21 cellular contexts compared by ENCODE assay signal in genomic region chr5:139205144-139205543, GRCh38.
"Had no signal": no experiment of that assay in that cellular context is flagged by ENCODE, and none has a peak within 500 bp of the region (broad histone marks: within the 10 kb centered on the region; RNA-seq: fewer than 3 reads in every experiment).

No MANE protein-coding gene starts in this region.

- DNase-seq: dorsolateral prefrontal cortex; effector CD4-positive, alpha-beta T cell; foreskin keratinocyte; heart left ventricle; kidney; mucosa of descending colon; naive B cell; right lobe of liver; small intestine; stimulated activated CD4-positive, alpha-beta T cell treated with anti-CD3 and anti-CD28 coated beads, Interleukin-15, amount 100 ng/mL, for 24 hours; stimulated activated CD4-positive, alpha-beta T cell treated with anti-CD3 and anti-CD28 coated beads, Interleukin-2, amount 100 ng/mL, for 48 hours; stimulated activated naive B cell treated with anti-CD40 and anti-IgM and Interleukin-4, amounts not matched to agents 10 μg/mL and 1 μg/mL and 100 μg/mL, for 72 hours; upper lobe of right lung; uterus had no signal

- H3K27ac Mint-ChIP-seq: memory B cell; natural killer cell treated with Interleukin-12 subunit alpha and Interleukin-12 subunit beta and Interleukin-15 and Interleukin-18, amount 100 ng/mL, for 72 hours; progenitor cell of endocrine pancreas; stimulated activated naive B cell treated with anti-CD40 and anti-IgM and Interleukin-4, amounts not matched to agents 10 μg/mL and 1 μg/mL and 100 μg/mL, for 72 hours; stimulated activated naive CD8-positive, alpha-beta T cell treated with anti-CD3 and anti-CD28 coated beads, Interleukin-15, Interleukin-2, amounts not matched to agents 100 ng/mL and 50 ng/mL, for 24 hours had no signal

- ATAC-seq: foreskin keratinocyte; gastroesophageal sphincter; heart left ventricle; left lobe of liver; mucosa of descending colon; natural killer cell treated with Interleukin-12 subunit alpha and Interleukin-12 subunit beta and Interleukin-15 and Interleukin-18, amount 100 ng/mL, for 72 hours; right lobe of liver; stimulated activated naive B cell treated with anti-CD40 and anti-IgM and Interleukin-4, amounts not matched to agents 10 μg/mL and 1 μg/mL and 100 μg/mL, for 72 hours; upper lobe of right lung had no signal

- H3K4me3 Mint-ChIP-seq: memory B cell; naive B cell; natural killer cell treated with Interleukin-12 subunit alpha and Interleukin-12 subunit beta and Interleukin-15 and Interleukin-18, amount 100 ng/mL, for 72 hours; neural crest cell; stimulated activated naive B cell treated with anti-CD40 and anti-IgM and Interleukin-4, amounts not matched to agents 10 μg/mL and 1 μg/mL and 100 μg/mL, for 72 hours; stimulated activated naive CD8-positive, alpha-beta T cell treated with anti-CD3 and anti-CD28 coated beads, Interleukin-15, Interleukin-2, amounts not matched to agents 100 ng/mL and 50 ng/mL, for 24 hours had no signal

- H3K27me3 Mint-ChIP-seq: memory B cell; progenitor cell of endocrine pancreas; stimulated activated naive CD8-positive, alpha-beta T cell treated with anti-CD3 and anti-CD28 coated beads, Interleukin-15, Interleukin-2, amounts not matched to agents 100 ng/mL and 50 ng/mL, for 24 hours had no signal

- H3K4me1 Mint-ChIP-seq: neural crest cell had no signal

- H3K36me3 Mint-ChIP-seq: memory B cell; naive B cell; natural killer cell treated with Interleukin-12 subunit alpha and Interleukin-12 subunit beta and Interleukin-15 and Interleukin-18, amount 100 ng/mL, for 72 hours; stimulated activated naive B cell treated with anti-CD40 and anti-IgM and Interleukin-4, amounts not matched to agents 10 μg/mL and 1 μg/mL and 100 μg/mL, for 72 hours had no signal

- H3K9me3 Mint-ChIP-seq: memory B cell; naive B cell; natural killer cell treated with Interleukin-12 subunit alpha and Interleukin-12 subunit beta and Interleukin-15 and Interleukin-18, amount 100 ng/mL, for 72 hours; neural crest cell; stimulated activated naive B cell treated with anti-CD40 and anti-IgM and Interleukin-4, amounts not matched to agents 10 μg/mL and 1 μg/mL and 100 μg/mL, for 72 hours; stimulated activated naive CD8-positive, alpha-beta T cell treated with anti-CD3 and anti-CD28 coated beads, Interleukin-15, Interleukin-2, amounts not matched to agents 100 ng/mL and 50 ng/mL, for 24 hours had no signal
